Comparison of ENCODE assay signal across 18 cellular contexts in genomic region chr3:195732951-195733350, GRCh38. TPM values are rescaled to one million over a fixed set of nuclear protein-coding genes. Genes with fewer than 3 reads are reported as not detected.
"Had no signal": no experiment of that assay in that cellular context is flagged by ENCODE, and none has a peak within 500 bp of the region (broad histone marks: within the 10 kb centered on the region; RNA-seq: fewer than 3 reads in every experiment).

No MANE protein-coding gene starts in this region.

- H3K4me3 Mint-ChIP-seq: activated CD4-positive, alpha-beta memory T cell treated with anti-CD3 and anti-CD28 coated beads, Interleukin-2, amount 10 ng/mL, durations not matched to agents 7 days and 5 days; activated naive CD8-positive, alpha-beta T cell treated with anti-CD3 and anti-CD28 coated beads, Interleukin-2, amount 50 U/mL, for 24 hours; natural killer cell; T-helper 2 cell treated with Interferon-gamma antibody and Interleukin-4, amounts not matched to agents 5 μg/mL and 100 μg/mL, for 36 hours had no signal

- H3K4me1 Mint-ChIP-seq: activated CD4-positive, alpha-beta memory T cell treated with anti-CD3 and anti-CD28 coated beads, Interleukin-2, amount 10 ng/mL, durations not matched to agents 7 days and 5 days; activated naive CD8-positive, alpha-beta T cell treated with anti-CD3 and anti-CD28 coated beads, Interleukin-2, amount 50 U/mL, for 24 hours; natural killer cell had no signal

- FAIRE-seq: endothelial cell of umbilical vein had no signal

- ATAC-seq: activated naive CD8-positive, alpha-beta T cell treated with anti-CD3 and anti-CD28 coated beads, Interleukin-2, amount 50 U/mL, for 24 hours; foreskin keratinocyte; natural killer cell had no signal

- H3K4me1 ChIP-seq: foreskin keratinocyte had no signal

- H3K9me3 Mint-ChIP-seq: activated CD4-positive, alpha-beta memory T cell treated with anti-CD3 and anti-CD28 coated beads, Interleukin-2, amount 10 ng/mL, durations not matched to agents 7 days and 5 days; activated naive CD8-positive, alpha-beta T cell treated with anti-CD3 and anti-CD28 coated beads, Interleukin-2, amount 50 U/mL, for 24 hours; natural killer cell; T-helper 2 cell treated with Interferon-gamma antibody and Interleukin-4, amounts not matched to agents 5 μg/mL and 100 μg/mL, for 36 hours had no signal

- H3K27ac Mint-ChIP-seq: activated CD4-positive, alpha-beta memory T cell treated with anti-CD3 and anti-CD28 coated beads, Interleukin-2, amount 10 ng/mL, durations not matched to agents 7 days and 5 days; activated naive CD8-positive, alpha-beta T cell treated with anti-CD3 and anti-CD28 coated beads, Interleukin-2, amount 50 U/mL, for 24 hours; natural killer cell; T-helper 2 cell treated with Interferon-gamma antibody and Interleukin-4, amounts not matched to agents 5 μg/mL and 100 μg/mL, for 36 hours had no signal

- H3K9me3 ChIP-seq: heart right ventricle, stomach, thoracic aorta had no signal

- H3K27me3 ChIP-seq: stomach had no signal

- DNase-seq: activated CD4-positive, alpha-beta memory T cell treated with anti-CD3 and anti-CD28 coated beads, Interleukin-2, amount 10 ng/mL, durations not matched to agents 7 days and 5 days; activated CD4-positive, alpha-beta T cell treated with anti-CD3 and anti-CD28 coated beads for 1 hour; activated CD8-positive, alpha-beta memory T cell treated with anti-CD3 and anti-CD28 coated beads, Interleukin-2, amount 50 U/mL, for 48 hours; activated naive CD4-positive, alpha-beta T cell treated with Interleukin-2 at 50 U/mL for 16 hours; activated naive CD8-positive, alpha-beta T cell treated with anti-CD3 and anti-CD28 coated beads, Interleukin-2, amount 50 U/mL, for 24 hours; caudate nucleus; effector CD4-positive, alpha-beta T cell; foreskin keratinocyte; heart right ventricle; kidney glomerular epithelial cell; natural killer cell; stomach; SW 1271 had no signal

- H3K27me3 Mint-ChIP-seq: activated CD4-positive, alpha-beta memory T cell treated with anti-CD3 and anti-CD28 coated beads, Interleukin-2, amount 10 ng/mL, durations not matched to agents 7 days and 5 days; activated naive CD8-positive, alpha-beta T cell treated with anti-CD3 and anti-CD28 coated beads, Interleukin-2, amount 50 U/mL, for 24 hours had no signal

- H3K4me3 ChIP-seq: coronary artery, heart right ventricle, skin epidermis, stomach, thoracic aorta had no signal

- H3K27ac ChIP-seq: coronary artery, foreskin keratinocyte, heart right ventricle, skin epidermis, stomach, thoracic aorta had no signal

RNA-seq across cellular contexts. Expression of gene MUC20, which starts 12.2 kb away (rescaled TPM):
- polyA plus RNA-seq: endothelial cell of umbilical vein had no signal
